24 cellular contexts compared by ENCODE assay signal in the genomic region with DNA sequence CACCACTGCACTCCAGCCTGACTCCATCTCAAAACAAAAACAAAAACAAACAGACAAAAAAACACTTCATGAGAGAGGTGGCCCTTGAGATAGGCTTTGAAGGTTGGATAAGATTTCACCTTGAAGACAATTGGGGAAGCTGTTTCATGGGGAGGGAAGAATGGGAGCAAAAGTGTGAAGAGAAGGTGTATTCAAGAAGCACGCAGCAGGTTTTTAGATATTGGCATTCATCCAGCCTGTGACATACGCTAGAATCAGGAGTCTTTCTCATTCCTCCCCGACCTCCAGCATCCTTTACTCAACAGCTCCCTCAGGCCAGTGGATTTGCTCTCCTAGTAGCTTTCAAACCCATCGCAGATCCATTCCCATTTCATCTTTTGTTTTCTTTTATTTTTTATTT.
"Had no signal": no experiment of that assay in that cellular context is flagged by ENCODE, and none has a peak within 500 bp of the region (broad histone marks: within the 10 kb centered on the region; RNA-seq: fewer than 3 reads in every experiment).

No MANE protein-coding gene starts in this region.

- H3K9me3 ChIP-seq: gastrocnemius medialis, left lung, neutrophil, right lobe of liver had no signal

- H3K36me3 ChIP-seq: gastrocnemius medialis, heart left ventricle, left lung, neutrophil, right lobe of liver had no signal

- H3K9ac ChIP-seq: parathyroid adenoma had no signal

- DNase-seq: dorsolateral prefrontal cortex; effector CD8-positive, alpha-beta T cell; endodermal cell; foreskin fibroblast; gastrocnemius medialis; heart left ventricle; left cardiac atrium; left lung; mesenchymal stem cell; naive thymus-derived CD8-positive, alpha-beta T cell; right lobe of liver; small intestine; stimulated activated CD4-positive, alpha-beta T cell treated with anti-CD3 and anti-CD28 coated beads, Interleukin-15, amount 100 ng/mL, for 24 hours; stimulated activated CD4-positive, alpha-beta T cell treated with anti-CD3 and anti-CD28 coated beads, Interleukin-2, amount 100 ng/mL, for 48 hours; stimulated activated naive B cell treated with anti-CD40 and anti-IgM and Interleukin-4, amounts not matched to agents 10 μg/mL and 1 μg/mL and 100 μg/mL, for 72 hours had no signal

- H3K4me3 Mint-ChIP-seq: endodermal cell; naive thymus-derived CD8-positive, alpha-beta T cell; neural crest cell; stimulated activated naive B cell treated with anti-CD40 and anti-IgM and Interleukin-4, amounts not matched to agents 10 μg/mL and 1 μg/mL and 100 μg/mL, for 72 hours; stimulated activated naive CD8-positive, alpha-beta T cell treated with anti-CD3 and anti-CD28 coated beads, Interleukin-15, Interleukin-2, amounts not matched to agents 100 ng/mL and 50 ng/mL, for 24 hours; type B pancreatic cell had no signal

- H3K4me3 ChIP-seq: dorsolateral prefrontal cortex, gastrocnemius medialis, heart left ventricle, hepatocyte, left lung, right lobe of liver had no signal

- H3K27me3 Mint-ChIP-seq: type B pancreatic cell had no signal

- ATAC-seq: esophagus mucosa; gastrocnemius medialis; heart left ventricle; left lung; naive thymus-derived CD8-positive, alpha-beta T cell; right lobe of liver; stimulated activated naive B cell treated with anti-CD40 and anti-IgM and Interleukin-4, amounts not matched to agents 10 μg/mL and 1 μg/mL and 100 μg/mL, for 72 hours had no signal

- H3K27ac Mint-ChIP-seq: progenitor cell of endocrine pancreas; stimulated activated naive B cell treated with anti-CD40 and anti-IgM and Interleukin-4, amounts not matched to agents 10 μg/mL and 1 μg/mL and 100 μg/mL, for 72 hours; stimulated activated naive CD8-positive, alpha-beta T cell treated with anti-CD3 and anti-CD28 coated beads, Interleukin-15, Interleukin-2, amounts not matched to agents 100 ng/mL and 50 ng/mL, for 24 hours; type B pancreatic cell had no signal

- H3K27me3 ChIP-seq: gastrocnemius medialis, heart left ventricle, hepatocyte, left lung, neutrophil, right lobe of liver had no signal

- H3K4me1 ChIP-seq: gastrocnemius medialis, left lung, right lobe of liver had no signal

- H3K4me1 Mint-ChIP-seq: naive thymus-derived CD8-positive, alpha-beta T cell; neural crest cell had no signal

- H3K9me3 Mint-ChIP-seq: endodermal cell; stimulated activated naive CD8-positive, alpha-beta T cell treated with anti-CD3 and anti-CD28 coated beads, Interleukin-15, Interleukin-2, amounts not matched to agents 100 ng/mL and 50 ng/mL, for 24 hours; type B pancreatic cell had no signal

- H3K27ac ChIP-seq: dorsolateral prefrontal cortex, epithelial cell of prostate, gastrocnemius medialis, heart left ventricle, hepatocyte, left lung, neutrophil, parathyroid adenoma, right lobe of liver had no signal

- H3K36me3 Mint-ChIP-seq: naive thymus-derived CD8-positive, alpha-beta T cell; stimulated activated naive B cell treated with anti-CD40 and anti-IgM and Interleukin-4, amounts not matched to agents 10 μg/mL and 1 μg/mL and 100 μg/mL, for 72 hours; type B pancreatic cell had no signal
